2 cellular contexts compared by ENCODE assay signal in genomic region chr9:111743275-111743674, GRCh38.
TF ChIP-seq lines count a peak whose summit lies in the region.

No MANE protein-coding gene starts in this region.

TF ChIP-seq in A549, 52 proteins besides CTCF, POLR2A, EP300 and RAD21 (continued from another document):
- TF ChIP-seq RNF2 (IDR thresholded peaks at IDR 0.05; ENCODE audit: borderline replicate concordance, low read depth) (no peak), JUN (IDR thresholded peaks at IDR 0.05) (peak; percentile 70 to 81; a peak in 3 of 5 replicates), JUNB (IDR thresholded peaks at IDR 0.05) (peak; percentile 85), KDM5A (IDR thresholded peaks at IDR 0.05) (no peak), SREBF2 (IDR thresholded peaks at IDR 0.05) (no peak), EHMT2 (IDR thresholded peaks at IDR 0.05; ENCODE audit: low read depth) (no peak), EHF (CRISPR knock-in tag; IDR thresholded peaks at IDR 0.05) (no peak), GATA3 (IDR thresholded peaks at IDR 0.05; ENCODE audit: borderline replicate concordance) (peak; percentile 68; the same call in 1 of the 2 replicates), FOSL2 (IDR thresholded peaks at IDR 0.05) (peak; percentile 86), FOSL2 (CRISPR knock-in tag; IDR thresholded peaks at IDR 0.05) (peak; percentile 92)
TF ChIP-seq in A549: peak in this region for 7.

TF ChIP-seq in HCT116, 20 proteins besides CTCF, POLR2A, EP300 and RAD21 (continued from another document):
- TF ChIP-seq, protein P1, sequence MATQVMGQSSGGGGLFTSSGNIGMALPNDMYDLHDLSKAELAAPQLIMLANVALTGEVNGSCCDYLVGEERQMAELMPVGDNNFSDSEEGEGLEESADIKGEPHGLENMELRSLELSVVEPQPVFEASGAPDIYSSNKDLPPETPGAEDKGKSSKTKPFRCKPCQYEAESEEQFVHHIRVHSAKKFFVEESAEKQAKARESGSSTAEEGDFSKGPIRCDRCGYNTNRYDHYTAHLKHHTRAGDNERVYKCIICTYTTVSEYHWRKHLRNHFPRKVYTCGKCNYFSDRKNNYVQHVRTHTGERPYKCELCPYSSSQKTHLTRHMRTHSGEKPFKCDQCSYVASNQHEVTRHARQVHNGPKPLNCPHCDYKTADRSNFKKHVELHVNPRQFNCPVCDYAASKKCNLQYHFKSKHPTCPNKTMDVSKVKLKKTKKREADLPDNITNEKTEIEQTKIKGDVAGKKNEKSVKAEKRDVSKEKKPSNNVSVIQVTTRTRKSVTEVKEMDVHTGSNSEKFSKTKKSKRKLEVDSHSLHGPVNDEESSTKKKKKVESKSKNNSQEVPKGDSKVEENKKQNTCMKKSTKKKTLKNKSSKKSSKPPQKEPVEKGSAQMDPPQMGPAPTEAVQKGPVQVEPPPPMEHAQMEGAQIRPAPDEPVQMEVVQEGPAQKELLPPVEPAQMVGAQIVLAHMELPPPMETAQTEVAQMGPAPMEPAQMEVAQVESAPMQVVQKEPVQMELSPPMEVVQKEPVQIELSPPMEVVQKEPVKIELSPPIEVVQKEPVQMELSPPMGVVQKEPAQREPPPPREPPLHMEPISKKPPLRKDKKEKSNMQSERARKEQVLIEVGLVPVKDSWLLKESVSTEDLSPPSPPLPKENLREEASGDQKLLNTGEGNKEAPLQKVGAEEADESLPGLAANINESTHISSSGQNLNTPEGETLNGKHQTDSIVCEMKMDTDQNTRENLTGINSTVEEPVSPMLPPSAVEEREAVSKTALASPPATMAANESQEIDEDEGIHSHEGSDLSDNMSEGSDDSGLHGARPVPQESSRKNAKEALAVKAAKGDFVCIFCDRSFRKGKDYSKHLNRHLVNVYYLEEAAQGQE (IDR thresholded peaks at IDR 0.05; ENCODE audit: low read depth): no peak
- TF ChIP-seq SIN3A (IDR thresholded peaks at IDR 0.05; ENCODE audit: low read depth) (peak; percentile 74), POLR2AphosphoS5 (IDR thresholded peaks at IDR 0.05; ENCODE audit: low read depth, low read length) (peak; percentile 71), EZH2 (IDR thresholded peaks at IDR 0.05) (no peak), EGR1 (IDR thresholded peaks at IDR 0.05; ENCODE audit: low read depth) (0 out of 2 replicates have a peak, but pooled peaks have one; percentile 16), ZBTB33 (IDR thresholded peaks at IDR 0.05; ENCODE audit: extremely low read depth, insufficient replicate concordance, low read length) (no peak), CBX3 (IDR thresholded peaks at IDR 0.05; ENCODE audit: low read depth) (peak; percentile 98)
